In genomic region chr14:37586783-37587428, GRCh38 we compare ENCODE assay signal across 22 cellular contexts. TPM values are rescaled to one million over a fixed set of nuclear protein-coding genes. Genes with fewer than 3 reads are reported as not detected.
DNase-seq lines count a peak whose midpoint lies in the region; ATAC-seq, FAIRE-seq and TF ChIP-seq lines count a peak whose summit lies in the region.
"Had no signal": no experiment of that assay in that cellular context is flagged by ENCODE, and none has a peak within 500 bp of the region (broad histone marks: within the 10 kb centered on the region; RNA-seq: fewer than 3 reads in every experiment).

No MANE protein-coding gene starts in this region.

- H3K27me3 ChIP-seq in pancreas, result peaks cover 12 to 38% (median 25%) of the 10 kb centered on the region in 4 donors

- no peak for ATAC-seq in pancreas
- no peak for ATAC-seq in activated CD4-positive, alpha-beta T cell treated with anti-CD3 and anti-CD28 coated beads for 36 hours
- ATAC-seq in stimulated activated memory B cell treated with anti-CD40 and anti-IgM and Interleukin-4, amounts not matched to agents 10 μg/mL and 1 μg/mL and 100 μg/mL, for 72 hours, result no peak

- H3K4me3 Mint-ChIP-seq in Calu3 (ENCODE audit: low read depth, unreplicated experiment), result peak overlapping the region; percentile 66
- no peak overlapping the region for H3K4me3 Mint-ChIP-seq in activated CD4-positive, alpha-beta T cell treated with anti-CD3 and anti-CD28 coated beads for 36 hours
- H3K4me3 Mint-ChIP-seq in stimulated activated memory B cell treated with anti-CD40 and anti-IgM and Interleukin-4, amounts not matched to agents 10 μg/mL and 1 μg/mL and 100 μg/mL, for 72 hours, result no peak overlapping the region
- H3K4me3 Mint-ChIP-seq: activated B cell treated with CpG ODN at 0.5 μM for 24 hours; activated naive CD8-positive, alpha-beta T cell treated with anti-CD3 and anti-CD28 coated beads, Interleukin-2, amount 10 ng/mL, durations not matched to agents 7 days and 5 days; activated T-helper 1 cell treated with anti-CD3 and anti-CD28 coated beads, Interleukin-12 subunit alpha, Interleukin-12 subunit beta, Interleukin-2, Interleukin-4 antibody, amounts not matched to agents 30 ng/mL and 10 ng/mL and 1 ng/mL, durations not matched to agents 14 hours and 24 hours and 36 hours; IgD-negative memory B cell had no signal

- H3K36me3 ChIP-seq in pancreas, result no peaks in the 10 kb centered on the region
- H3K36me3 ChIP-seq: brain microvascular endothelial cell, esophagus muscularis mucosa, right atrium auricular region had no signal

- H3K36me3 Mint-ChIP-seq in Calu3 (ENCODE audit: insufficient read depth, unreplicated experiment), result peaks cover 86% of the 10 kb centered on the region
- H3K36me3 Mint-ChIP-seq in activated CD4-positive, alpha-beta T cell treated with anti-CD3 and anti-CD28 coated beads for 36 hours (ENCODE audit: low read depth), result peaks cover 3% of the 10 kb centered on the region
- H3K36me3 Mint-ChIP-seq in stimulated activated memory B cell treated with anti-CD40 and anti-IgM and Interleukin-4, amounts not matched to agents 10 μg/mL and 1 μg/mL and 100 μg/mL, for 72 hours, result no peaks in the 10 kb centered on the region
- H3K36me3 Mint-ChIP-seq: activated naive CD8-positive, alpha-beta T cell treated with anti-CD3 and anti-CD28 coated beads, Interleukin-2, amount 10 ng/mL, durations not matched to agents 7 days and 5 days had no signal

- H3K27ac Mint-ChIP-seq in Calu3 (ENCODE audit: unreplicated experiment), result peak overlapping the region; percentile 85
- H3K27ac Mint-ChIP-seq in activated CD4-positive, alpha-beta T cell treated with anti-CD3 and anti-CD28 coated beads for 36 hours, result no peak overlapping the region
- H3K27ac Mint-ChIP-seq in stimulated activated memory B cell treated with anti-CD40 and anti-IgM and Interleukin-4, amounts not matched to agents 10 μg/mL and 1 μg/mL and 100 μg/mL, for 72 hours, result no peak overlapping the region
- H3K27ac Mint-ChIP-seq: activated B cell treated with CpG ODN at 0.5 μM for 24 hours; activated naive CD8-positive, alpha-beta T cell treated with anti-CD3 and anti-CD28 coated beads, Interleukin-2, amount 10 ng/mL, durations not matched to agents 7 days and 5 days; activated T-helper 1 cell treated with anti-CD3 and anti-CD28 coated beads, Interleukin-12 subunit alpha, Interleukin-12 subunit beta, Interleukin-2, Interleukin-4 antibody, amounts not matched to agents 30 ng/mL and 10 ng/mL and 1 ng/mL, durations not matched to agents 14 hours and 24 hours and 36 hours; IgD-negative memory B cell had no signal

- H3K4me1 Mint-ChIP-seq in Calu3 (ENCODE audit: low read depth, unreplicated experiment), result peaks cover 8% of the 10 kb centered on the region
- no peaks in the 10 kb centered on the region for H3K4me1 Mint-ChIP-seq in activated CD4-positive, alpha-beta T cell treated with anti-CD3 and anti-CD28 coated beads for 36 hours
- H3K4me1 Mint-ChIP-seq in stimulated activated memory B cell treated with anti-CD40 and anti-IgM and Interleukin-4, amounts not matched to agents 10 μg/mL and 1 μg/mL and 100 μg/mL, for 72 hours, result no peaks in the 10 kb centered on the region
- H3K4me1 Mint-ChIP-seq: activated B cell treated with CpG ODN at 0.5 μM for 24 hours; activated naive CD8-positive, alpha-beta T cell treated with anti-CD3 and anti-CD28 coated beads, Interleukin-2, amount 10 ng/mL, durations not matched to agents 7 days and 5 days had no signal

- WGBS in pancreas, 2 donors, result 5 to 12% methylated on average over 4 of the region's 4 CpGs

- no peak overlapping the region for H3K4me3 ChIP-seq in pancreas

- no peaks in the 10 kb centered on the region for H3K27me3 Mint-ChIP-seq in Calu3 (ENCODE audit: unreplicated experiment)
- H3K27me3 Mint-ChIP-seq in activated CD4-positive, alpha-beta T cell treated with anti-CD3 and anti-CD28 coated beads for 36 hours, result peaks cover 60% of the 10 kb centered on the region
- H3K27me3 Mint-ChIP-seq in stimulated activated memory B cell treated with anti-CD40 and anti-IgM and Interleukin-4, amounts not matched to agents 10 μg/mL and 1 μg/mL and 100 μg/mL, for 72 hours, result peaks cover 46% of the 10 kb centered on the region

- DNase-seq in Calu3 (no peak), NCI-H748 (lab: John Stamatoyannopoulos, UW; ENCODE audit: unreplicated experiment) (peak; percentile 45), fibroblast of peridontal ligament (ENCODE audit: extremely low read depth) (peak; percentile 14), pancreas (no peak), DMS79 treated with DMSO at 0.1 percent for 48 hours (lab: John Stamatoyannopoulos, UW) (no peak)
- DNase-seq in activated CD4-positive, alpha-beta T cell treated with anti-CD3 and anti-CD28 coated beads for 36 hours, result no peak
- no peak for DNase-seq in activated effector memory CD4-positive, alpha-beta T cell treated with Interleukin-2 at 50 U/mL for 16 hours
- DNase-seq: activated B cell treated with CpG ODN at 0.5 μM for 24 hours; activated naive CD8-positive, alpha-beta T cell treated with anti-CD3 and anti-CD28 coated beads, Interleukin-2, amount 10 ng/mL, durations not matched to agents 7 days and 5 days; brain microvascular endothelial cell; head of caudate nucleus; MM.1S; T-helper 1 cell had no signal

- H3K4me1 ChIP-seq in pancreas, result peaks cover 0 to 8% (median 0%) of the 10 kb centered on the region in 3 donors

- no TSS peak for BruUV-seq in Calu3 (replicated peaks; lab: Mats Ljungman, UMichigan)

- H3K9me3 ChIP-seq in pancreas, result peaks cover 0 to 3% (median 0%) of the 10 kb centered on the region in 4 donors
- H3K9me3 ChIP-seq: esophagus muscularis mucosa, right atrium auricular region had no signal

- H3K9me3 Mint-ChIP-seq in Calu3 (ENCODE audit: low read depth, unreplicated experiment), result no peaks in the 10 kb centered on the region
- H3K9me3 Mint-ChIP-seq in activated CD4-positive, alpha-beta T cell treated with anti-CD3 and anti-CD28 coated beads for 36 hours (ENCODE audit: low read depth), result peaks cover 7% of the 10 kb centered on the region
- H3K9me3 Mint-ChIP-seq in stimulated activated memory B cell treated with anti-CD40 and anti-IgM and Interleukin-4, amounts not matched to agents 10 μg/mL and 1 μg/mL and 100 μg/mL, for 72 hours, result no peaks in the 10 kb centered on the region
- H3K9me3 Mint-ChIP-seq: activated B cell treated with CpG ODN at 0.5 μM for 24 hours had no signal

- CTCF ChIA-PET in Calu3 (lab: Charles Lee), result interaction anchor here (0.5 to 1.4 kb wide), 3 partner anchors 10 to 110 kb away, joined by 3 to 4 read pairs (median 3); no protein-coding TSS in a partner anchor
- CTCF ChIA-PET in activated CD4-positive, alpha-beta T cell treated with anti-CD3 and anti-CD28 coated beads for 36 hours (lab: Charles Lee), result interaction anchor here (0.6 to 1.2 kb wide), 2 partner anchors 15 to 23 kb away, joined by 3 read pairs; no protein-coding TSS in a partner anchor

- POLR2A ChIA-PET in activated CD4-positive, alpha-beta T cell treated with anti-CD3 and anti-CD28 coated beads for 36 hours (lab: Charles Lee), result no interaction called here

- no peak for TF ChIP-seq CTCF in Calu3 (IDR thresholded peaks at IDR 0.05; ENCODE audit: unreplicated experiment)
- no peak for TF ChIP-seq CTCF in pancreas (IDR thresholded peaks at IDR 0.05)

- intact Hi-C loops in Calu3 (cut with micrococcal nuclease; ENCODE audit: unreplicated experiment), result no loop called here
- intact Hi-C loops in pancreas (cut with DNase I), result no loop called here
- intact Hi-C loops in activated CD4-positive, alpha-beta T cell treated with anti-CD3 and anti-CD28 coated beads for 36 hours (cut with DNase I, micrococcal nuclease), result loop anchor here (2.0 to 5.0 kb wide), 2 partner anchors 14 to 1005 kb away; partner anchors contain the start of gene NKX2-8 (in 1 of the 2)

- no peak overlapping the region for H3K27ac ChIP-seq in pancreas
- H3K27ac ChIP-seq: brain microvascular endothelial cell, esophagus muscularis mucosa, right atrium auricular region had no signal

- peak; percentile 69 for FAIRE-seq in pancreas (lab: Jason Lieb, UNC)

RNA-seq across cellular contexts. Expression of gene FOXA1, which starts 8.1 kb away (rescaled TPM):
- total RNA-seq in Calu3 (2022) (108 and 131 TPM in 2 replicates), pancreas (1 to 10 TPM in 1 of 6 donors, under 1 TPM in 5; 0.34 to 1.4 (median 0.53) TPM)
- under 1 TPM; 0.12 to 0.15 TPM for polyA plus RNA-seq in pancreas
- under 1 TPM; 0.05 to 0.07 TPM for total RNA-seq in activated CD4-positive, alpha-beta T cell treated with anti-CD3 and anti-CD28 coated beads for 36 hours
- total RNA-seq: activated B cell treated with CpG ODN at 0.5 μM for 24 hours; activated naive CD8-positive, alpha-beta T cell treated with anti-CD3 and anti-CD28 coated beads, Interleukin-2, amount 10 ng/mL, durations not matched to agents 7 days and 5 days; dermis microvascular lymphatic vessel endothelial cell; G401; mesenteric fat pad; right atrium auricular region had no signal
- polyA plus RNA-seq: IgD-negative memory B cell had no signal

RNA-seq across cellular contexts. Expression of gene TTC6, which starts 8.5 kb away (rescaled TPM):
- total RNA-seq in Calu3 (2022) (13.4 and 13.8 TPM in 2 replicates), pancreas (under 1 TPM in 4 of 6 donors, not detected in 2; 0.04 to 0.43 (median 0.22) TPM)
- polyA plus RNA-seq in pancreas, result under 1 TPM in 1 of 2 donors, not detected in 1; under 0.01 TPM
- not detected for total RNA-seq in activated CD4-positive, alpha-beta T cell treated with anti-CD3 and anti-CD28 coated beads for 36 hours
- total RNA-seq: activated B cell treated with CpG ODN at 0.5 μM for 24 hours; activated CD8-positive, alpha-beta memory T cell treated with anti-CD3 and anti-CD28 coated beads for 36 hours; activated naive CD8-positive, alpha-beta T cell treated with anti-CD3 and anti-CD28 coated beads, Interleukin-2, amount 10 ng/mL, durations not matched to agents 7 days and 5 days; activated T-helper 1 cell treated with anti-CD3 and anti-CD28 coated beads, Interleukin-12 subunit alpha, Interleukin-12 subunit beta, Interleukin-2, Interleukin-4 antibody, amounts not matched to agents 30 ng/mL and 10 ng/mL and 1 ng/mL, durations not matched to agents 14 hours and 24 hours and 36 hours; esophagus muscularis mucosa; G401; mesenteric fat pad; right atrium auricular region had no signal
- polyA plus RNA-seq: IgD-negative memory B cell had no signal

Comparison
In these comparisons a context has a peak if more than half of its experiments do, and no peak if none do; other contexts are left out.
1. DNase-seq: peak in NCI-H748 (single experiment) and fibroblast of peridontal ligament (single experiment); none in Calu3 (single experiment), pancreas (0 of 6), DMS79 treated with DMSO at 0.1 percent for 48 hours (single experiment), activated CD4-positive, alpha-beta T cell treated with anti-CD3 and anti-CD28 coated beads for 36 hours (single experiment) and activated effector memory CD4-positive, alpha-beta T cell treated with Interleukin-2 at 50 U/mL for 16 hours (single experiment).
2. RNA of gene FOXA1, which starts 8.1 kb away (total RNA-seq): 108 to 131 TPM in Calu3; 0.34 to 1.4 TPM in pancreas and 0.05 to 0.07 TPM in activated CD4-positive, alpha-beta T cell treated with anti-CD3 and anti-CD28 coated beads for 36 hours; every median in the first group is over 10 times any median in the second.
3. RNA of gene TTC6, which starts 8.5 kb away (total RNA-seq): 13.4 to 13.8 TPM in Calu3; 0.04 to 0.43 TPM in pancreas and not detected in activated CD4-positive, alpha-beta T cell treated with anti-CD3 and anti-CD28 coated beads for 36 hours; every median in the first group is over 10 times any median in the second.
4. intact Hi-C loops: an anchor here in activated CD4-positive, alpha-beta T cell treated with anti-CD3 and anti-CD28 coated beads for 36 hours (2.0 to 5.0 kb wide); none called in Calu3 and pancreas.